In the genomic region with DNA sequence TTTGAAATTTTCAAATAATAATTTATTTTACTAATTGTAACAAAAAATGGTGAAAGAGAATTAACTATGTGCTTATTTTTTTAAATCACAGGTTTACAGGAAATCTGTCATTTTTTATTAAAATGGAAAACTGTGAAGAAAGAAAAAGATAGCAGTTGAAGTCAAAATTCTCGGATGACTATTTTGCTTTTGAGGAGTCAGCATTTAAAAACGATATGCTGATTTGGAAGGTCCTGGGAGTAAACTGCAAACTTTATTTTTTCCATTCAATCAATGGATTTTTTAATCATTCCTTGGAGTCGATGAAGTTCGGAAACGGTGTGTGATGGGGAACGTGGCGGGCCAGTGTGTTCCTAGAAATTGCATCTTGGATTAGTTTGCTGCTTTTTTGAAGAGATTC, we compare ENCODE assay signal across 6 cellular contexts.
"Had no signal": no experiment of that assay in that cellular context is flagged by ENCODE, and none has a peak within 500 bp of the region (broad histone marks: within the 10 kb centered on the region; RNA-seq: fewer than 3 reads in every experiment).

No MANE protein-coding gene starts in this region.

- H3K4me2 ChIP-seq: KMS-11 had no signal

- FAIRE-seq: HTR-8/SVneo had no signal

- H3K27ac Mint-ChIP-seq: IgD-negative memory B cell had no signal

- H3K27me3 Mint-ChIP-seq: IgD-negative memory B cell had no signal

- H3K9me3 Mint-ChIP-seq: IgD-negative memory B cell had no signal

- H3K9ac ChIP-seq: KMS-11 had no signal

- H3K4me1 Mint-ChIP-seq: IgD-negative memory B cell had no signal

- DNase-seq: KBM-7, KG1 had no signal

- H3K36me3 Mint-ChIP-seq: IgD-negative memory B cell had no signal

- H3K4me3 Mint-ChIP-seq: IgD-negative memory B cell had no signal

- H3K27ac ChIP-seq: HL-60, KMS-11 had no signal
